ENCODE assay signal across 1 cellular context in the genomic region with DNA sequence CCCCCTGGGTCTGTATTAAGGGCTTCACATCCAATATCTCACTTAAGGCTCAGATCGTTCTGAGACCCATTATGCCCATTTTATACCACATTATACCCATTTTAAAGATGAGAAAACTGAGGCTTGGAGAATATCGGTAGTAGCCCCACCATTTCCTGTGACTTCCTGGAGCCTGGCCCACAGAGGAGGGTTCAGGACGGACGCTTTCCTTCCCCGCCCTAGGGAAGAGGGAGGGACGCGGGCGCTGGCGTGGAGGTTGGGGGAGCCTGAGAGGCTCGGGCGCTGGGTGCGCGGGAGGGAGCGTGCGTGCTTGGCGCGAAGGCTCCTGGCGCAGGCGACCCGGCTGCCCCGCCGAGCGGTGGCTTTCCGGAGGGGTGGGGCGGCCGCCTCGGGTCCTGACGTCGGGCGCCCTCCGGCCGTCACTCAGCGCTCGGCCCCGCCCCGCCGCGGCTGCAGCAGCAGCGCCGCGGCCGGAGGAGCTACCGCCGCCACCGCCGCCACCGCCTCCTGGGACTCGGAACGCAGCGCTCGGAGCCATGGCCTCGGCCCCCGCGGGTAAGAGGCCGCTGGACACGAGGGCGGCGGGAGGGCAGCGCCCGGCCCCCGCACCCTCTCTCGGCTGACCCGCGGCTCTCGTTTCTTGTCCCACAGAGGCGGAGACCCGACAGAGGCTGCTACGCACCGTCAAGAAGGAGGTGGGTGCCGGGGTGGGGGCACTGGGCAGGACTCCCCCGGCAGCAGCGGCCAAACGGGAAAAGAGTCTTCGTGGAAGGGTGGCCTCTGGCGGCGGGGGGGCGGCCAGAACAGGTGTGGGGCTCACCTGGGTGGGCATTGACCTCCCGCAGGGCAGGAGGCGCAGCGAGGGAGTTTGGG.
A peak's percentile ranks its signal among the peaks of the same experiment; 100 is the strongest.
TF ChIP-seq lines count a peak whose summit lies in the region.

A gene with protein sequence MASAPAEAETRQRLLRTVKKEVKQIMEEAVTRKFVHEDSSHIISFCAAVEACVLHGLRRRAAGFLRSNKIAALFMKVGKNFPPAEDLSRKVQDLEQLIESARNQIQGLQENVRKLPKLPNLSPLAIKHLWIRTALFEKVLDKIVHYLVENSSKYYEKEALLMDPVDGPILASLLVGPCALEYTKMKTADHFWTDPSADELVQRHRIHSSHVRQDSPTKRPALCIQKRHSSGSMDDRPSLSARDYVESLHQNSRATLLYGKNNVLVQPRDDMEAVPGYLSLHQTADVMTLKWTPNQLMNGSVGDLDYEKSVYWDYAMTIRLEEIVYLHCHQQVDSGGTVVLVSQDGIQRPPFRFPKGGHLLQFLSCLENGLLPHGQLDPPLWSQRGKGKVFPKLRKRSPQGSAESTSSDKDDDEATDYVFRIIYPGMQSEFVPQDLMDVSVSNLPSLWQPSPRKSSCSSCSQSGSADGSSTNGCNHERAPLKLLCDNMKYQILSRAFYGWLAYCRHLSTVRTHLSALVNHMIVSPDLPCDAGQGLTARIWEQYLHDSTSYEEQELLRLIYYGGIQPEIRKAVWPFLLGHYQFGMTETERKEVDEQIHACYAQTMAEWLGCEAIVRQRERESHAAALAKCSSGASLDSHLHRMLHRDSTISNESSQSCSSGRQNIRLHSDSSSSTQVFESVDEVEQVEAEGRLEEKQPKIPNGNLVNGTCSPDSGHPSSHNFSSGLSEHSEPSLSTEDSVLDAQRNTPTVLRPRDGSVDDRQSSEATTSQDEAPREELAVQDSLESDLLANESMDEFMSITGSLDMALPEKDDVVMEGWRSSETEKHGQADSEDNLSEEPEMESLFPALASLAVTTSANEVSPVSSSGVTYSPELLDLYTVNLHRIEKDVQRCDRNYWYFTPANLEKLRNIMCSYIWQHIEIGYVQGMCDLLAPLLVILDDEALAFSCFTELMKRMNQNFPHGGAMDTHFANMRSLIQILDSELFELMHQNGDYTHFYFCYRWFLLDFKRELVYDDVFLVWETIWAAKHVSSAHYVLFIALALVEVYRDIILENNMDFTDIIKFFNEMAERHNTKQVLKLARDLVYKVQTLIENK (plus strand): TSS at position 422 of the 873 bp plus-strand sequence. CDS start 115 bp downstream, at position 537.

TF ChIP-seq in HEK293, 187 proteins besides CTCF, POLR2A, EP300 and RAD21 (continued from another document):
- peak; percentile 97; the same call in 1 of the 2 replicates for TF ChIP-seq ZNF280D (tag by site-specific recombination; IDR thresholded peaks at IDR 0.05)
